ENCODE assay signal across 1 cellular context in the genomic region with DNA sequence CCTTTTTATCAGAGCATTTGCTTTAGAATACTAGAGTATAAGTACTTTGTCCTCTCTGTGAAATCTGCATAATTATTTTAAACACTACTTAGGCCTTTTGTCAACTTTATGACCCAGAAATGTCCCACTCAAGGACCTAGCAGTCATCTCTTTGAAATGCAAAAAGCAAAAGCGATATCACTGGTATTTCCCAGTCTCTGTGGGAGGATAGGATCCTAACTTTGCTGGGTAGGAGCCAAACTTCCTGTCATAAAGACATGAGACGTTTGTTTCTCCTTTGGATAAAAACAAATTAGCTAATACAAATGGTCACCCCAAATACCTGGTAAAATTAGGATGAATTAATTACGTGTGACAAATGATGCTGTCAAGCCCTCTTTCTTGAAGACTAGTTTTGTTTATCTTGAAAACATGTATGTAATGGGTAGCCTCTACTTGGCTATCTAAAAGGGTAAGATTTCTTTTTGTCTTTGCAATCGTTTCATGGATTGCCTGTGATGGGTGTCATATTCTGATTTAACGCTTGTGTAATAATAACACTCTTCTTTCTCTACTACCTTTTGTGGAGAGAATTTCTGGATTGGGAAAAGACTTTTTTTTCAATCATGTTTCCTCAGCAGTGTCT.
TF ChIP-seq lines count a peak whose summit lies in the region.

No MANE protein-coding gene starts in this region.

TF ChIP-seq in A549, 52 proteins besides CTCF, POLR2A, EP300 and RAD21 (continued from another document):
- TF ChIP-seq, protein P1, sequence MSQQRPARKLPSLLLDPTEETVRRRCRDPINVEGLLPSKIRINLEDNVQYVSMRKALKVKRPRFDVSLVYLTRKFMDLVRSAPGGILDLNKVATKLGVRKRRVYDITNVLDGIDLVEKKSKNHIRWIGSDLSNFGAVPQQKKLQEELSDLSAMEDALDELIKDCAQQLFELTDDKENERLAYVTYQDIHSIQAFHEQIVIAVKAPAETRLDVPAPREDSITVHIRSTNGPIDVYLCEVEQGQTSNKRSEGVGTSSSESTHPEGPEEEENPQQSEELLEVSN (IDR thresholded peaks at IDR 0.05; ENCODE audit: borderline replicate concordance, low read depth), result no peak
- TF ChIP-seq HOXB5 (CRISPR knock-in tag; IDR thresholded peaks at IDR 0.05) (no peak), HOXB13 (CRISPR knock-in tag; IDR thresholded peaks at IDR 0.05; ENCODE audit: low read depth) (no peak), EHF (CRISPR knock-in tag; IDR thresholded peaks at IDR 0.05) (no peak), RCOR1 (IDR thresholded peaks at IDR 0.05; ENCODE audit: low read depth, low read length) (no peak), CHD2 (IDR thresholded peaks at IDR 0.05; ENCODE audit: low read length, partially characterized antibody) (no peak), EHMT2 (IDR thresholded peaks at IDR 0.05; ENCODE audit: low read depth) (no peak), TP53 (CRISPR knock-in tag; IDR thresholded peaks at IDR 0.05) (no peak), HEYL (CRISPR knock-in tag; IDR thresholded peaks at IDR 0.05) (no peak)
- TF ChIP-seq, protein P2, sequence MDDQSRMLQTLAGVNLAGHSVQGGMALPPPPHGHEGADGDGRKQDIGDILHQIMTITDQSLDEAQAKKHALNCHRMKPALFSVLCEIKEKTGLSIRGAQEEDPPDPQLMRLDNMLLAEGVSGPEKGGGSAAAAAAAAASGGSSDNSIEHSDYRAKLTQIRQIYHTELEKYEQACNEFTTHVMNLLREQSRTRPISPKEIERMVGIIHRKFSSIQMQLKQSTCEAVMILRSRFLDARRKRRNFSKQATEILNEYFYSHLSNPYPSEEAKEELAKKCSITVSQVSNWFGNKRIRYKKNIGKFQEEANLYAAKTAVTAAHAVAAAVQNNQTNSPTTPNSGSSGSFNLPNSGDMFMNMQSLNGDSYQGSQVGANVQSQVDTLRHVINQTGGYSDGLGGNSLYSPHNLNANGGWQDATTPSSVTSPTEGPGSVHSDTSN (IDR thresholded peaks at IDR 0.05), result no peak
